In the genomic region with DNA sequence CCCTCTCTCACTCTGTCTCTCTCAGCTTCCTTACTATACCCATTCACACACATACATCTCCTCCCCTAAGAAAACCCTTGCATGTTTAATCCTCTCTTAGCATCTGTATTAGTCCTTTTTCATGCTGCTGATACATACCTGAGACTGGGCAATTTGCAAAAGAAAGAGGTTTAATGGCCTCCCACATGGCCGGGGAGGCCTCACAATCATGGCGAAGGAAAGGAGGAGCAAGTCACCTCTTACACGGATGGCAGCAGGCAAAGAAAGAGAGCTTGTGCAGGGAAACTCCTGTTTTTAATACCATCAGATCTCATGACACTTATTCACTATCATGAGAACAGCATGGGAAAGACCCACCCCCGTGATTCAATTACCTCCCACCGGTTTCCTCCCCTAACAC, we compare ENCODE assay signal across 9 cellular contexts.
"Had no signal": no experiment of that assay in that cellular context is flagged by ENCODE, and none has a peak within 500 bp of the region (broad histone marks: within the 10 kb centered on the region; RNA-seq: fewer than 3 reads in every experiment).

No MANE protein-coding gene starts in this region.

- H3K4me3 ChIP-seq: GM23248 had no signal

- DNase-seq: GM23248, H7, HCEC 1CT, IMR-90, Karpas-422, KBM-7 had no signal

- H3K9ac ChIP-seq: GM23248, KMS-11 had no signal

- H3K27ac ChIP-seq: GM23248, HL-60, KMS-11 had no signal

- H2AFZ ChIP-seq: GM23248 had no signal

- H3K4me2 ChIP-seq: KMS-11 had no signal

- FAIRE-seq: HTR-8/SVneo had no signal
